Comparison of ENCODE assay signal across 8 cellular contexts in genomic region chr11:66388746-66389386, GRCh38. TPM values are rescaled to one million over a fixed set of nuclear protein-coding genes. Genes with fewer than 3 reads are reported as not detected.
A peak's percentile ranks its signal among the peaks of the same experiment; 100 is the strongest.
DNase-seq lines count a peak whose midpoint lies in the region; ATAC-seq and TF ChIP-seq lines count a peak whose summit lies in the region.

No MANE protein-coding gene starts in this region.

- peak; percentile 72 for TF ChIP-seq CTCF in nephron progenitor cell (IDR thresholded peaks at IDR 0.05)

- peaks cover 6 to 9% (median 7%) of the 10 kb centered on the region in 4 donors for H3K4me1 Mint-ChIP-seq in CD4-positive, alpha-beta memory T cell
- peaks cover 13% of the 10 kb centered on the region for H3K4me1 Mint-ChIP-seq in nephron progenitor cell

- peaks cover 5 to 6% of the 10 kb centered on the region in 2 donors for H3K27me3 Mint-ChIP-seq in CD4-positive, alpha-beta memory T cell
- peaks cover 14% of the 10 kb centered on the region for H3K27me3 Mint-ChIP-seq in nephron progenitor cell (ENCODE audit: low read depth, poor library complexity)

- intact Hi-C loops in CD4-positive, alpha-beta memory T cell (cut with micrococcal nuclease), result loop anchor here (1.0 to 5.0 kb wide), 4 partner anchors 24 to 77 kb away; partner anchors contain the start of genes B4GAT1 and BRMS1

- H3K36me3 ChIP-seq in CD4-positive, alpha-beta memory T cell (ENCODE audit: insufficient read depth, low read length), result no peaks in the 10 kb centered on the region

- no peaks in the 10 kb centered on the region for H3K9me3 ChIP-seq in CD4-positive, alpha-beta memory T cell (ENCODE audit: control insufficient read depth in 1 of 2, low read length in 2 of 2)

- no peaks in the 10 kb centered on the region for H3K9me3 Mint-ChIP-seq in CD4-positive, alpha-beta memory T cell
- peaks cover under 1% of the 10 kb centered on the region for H3K9me3 Mint-ChIP-seq in nephron progenitor cell

- H3K36me3 Mint-ChIP-seq in CD4-positive, alpha-beta memory T cell, result no peaks in the 10 kb centered on the region
- no peaks in the 10 kb centered on the region for H3K36me3 Mint-ChIP-seq in nephron progenitor cell (ENCODE audit: low read depth)

- H3K4me3 Mint-ChIP-seq in CD4-positive, alpha-beta memory T cell, result no peak overlapping the region
- no peak overlapping the region for H3K4me3 Mint-ChIP-seq in nephron progenitor cell

- no peak overlapping the region for H3K4me3 ChIP-seq in CD4-positive, alpha-beta memory T cell (ENCODE audit: low read length in 2 of 2)

- no peaks in the 10 kb centered on the region for H3K27me3 ChIP-seq in CD4-positive, alpha-beta memory T cell (ENCODE audit: insufficient read depth, low read length)

- no peak overlapping the region for H3K27ac ChIP-seq in CD4-positive, alpha-beta memory T cell (ENCODE audit: low read depth, low read length)
- H3K27ac ChIP-seq in epithelial cell of prostate, result no peak overlapping the region
- H3K27ac ChIP-seq in substantia nigra (ENCODE audit: low read depth, low read length, poor library complexity, severe bottlenecking), result no peak overlapping the region

- H3K27ac Mint-ChIP-seq in CD4-positive, alpha-beta memory T cell, result no peak overlapping the region
- no peak overlapping the region for H3K27ac Mint-ChIP-seq in nephron progenitor cell

- peak; percentile 66 to 80 (median 68) for DNase-seq in CD4-positive, alpha-beta memory T cell
- DNase-seq in HS-5 (ENCODE audit: low read depth) (peak; percentile 32), NOMO-1 treated with DMSO at 0.1 percent for 48 hours (lab: John Stamatoyannopoulos, UW; ENCODE audit: unreplicated experiment) (peak; percentile 69), epithelial cell of prostate (ENCODE audit: low read depth, low spot score) (peak; percentile 46), nephron progenitor cell (peak; percentile 68), substantia nigra (lab: John Stamatoyannopoulos, UW) (peak in 27 of 49 donors; percentile 8 to 51 (median 28))
- DNase-seq in activated CD8-positive, alpha-beta memory T cell treated with anti-CD3 and anti-CD28 coated beads for 24 hours, result peak; percentile 81

- H3K4me1 ChIP-seq in CD4-positive, alpha-beta memory T cell (ENCODE audit: insufficient read depth, low read length), result peaks cover 7% of the 10 kb centered on the region

- no peak for ATAC-seq in HG02571 (IDR thresholded peaks at IDR 0.05; ENCODE audit: unreplicated experiment)

- CTCF ChIA-PET in CD4-positive, alpha-beta memory T cell (lab: Charles Lee; ENCODE audit: partially characterized antibody), result interaction anchor here (0.7 to 9.8 kb wide), 25 partner anchors 10 to 288 kb away, joined by 3 to 87 read pairs (median 6); partner anchors contain the start of genes BRMS1, MRPL11, NPAS4 and RBM4B

- POLR2A ChIA-PET in CD4-positive, alpha-beta memory T cell (lab: Charles Lee; ENCODE audit: partially characterized antibody), result interaction anchor here (1.0 to 1.4 kb wide), 3 partner anchors 17 to 77 kb away, joined by 3 to 9 read pairs (median 4); partner anchors contain the start of gene BRMS1

RNA-seq across cellular contexts. Expression of gene SLC29A2, which starts 17.3 kb away (rescaled TPM):
- total RNA-seq in CD4-positive, alpha-beta memory T cell, result 10 to 100 TPM; 15.0 to 15.5 TPM
- polyA plus RNA-seq in CD4-positive, alpha-beta memory T cell, result 1 to 10 TPM in 1 of 2 donors, under 1 TPM in 1; 0.87 to 3.1 TPM

RNA-seq across cellular contexts. Expression of gene NPAS4, which starts 32.0 kb away (rescaled TPM):
- not detected for total RNA-seq in CD4-positive, alpha-beta memory T cell
- polyA plus RNA-seq in CD4-positive, alpha-beta memory T cell, result not detected

RNA-seq across cellular contexts. Expression of gene B4GAT1, which starts 41.4 kb away (rescaled TPM):
- total RNA-seq in CD4-positive, alpha-beta memory T cell, result 1 to 10 TPM; 9.7 to 9.8 TPM
- polyA plus RNA-seq in CD4-positive, alpha-beta memory T cell, result 10 to 100 TPM; 12.2 to 12.7 TPM

RNA-seq across cellular contexts. Expression of gene BRMS1, which starts 44.0 kb away (rescaled TPM):
- 10 to 100 TPM; 49.8 to 50.8 TPM for total RNA-seq in CD4-positive, alpha-beta memory T cell
- polyA plus RNA-seq in CD4-positive, alpha-beta memory T cell, result 10 to 100 TPM; 70.3 to 78.7 TPM

RNA-seq across cellular contexts. Expression of gene MRPL11, which starts 49.8 kb away (rescaled TPM):
- 10 to 100 TPM; 22.0 to 27.9 TPM for total RNA-seq in CD4-positive, alpha-beta memory T cell
- polyA plus RNA-seq in CD4-positive, alpha-beta memory T cell, result 10 to 100 TPM; 76.9 to 78.1 TPM

Comparison
In these comparisons a context has a peak if more than half of its experiments do, and no peak if none do; other contexts are left out.
1. DNase-seq: peak in every context shown above with its lines; median percentile 81 in activated CD8-positive, alpha-beta memory T cell treated with anti-CD3 and anti-CD28 coated beads for 24 hours; 69 in NOMO-1 treated with DMSO at 0.1 percent for 48 hours; 68 in CD4-positive, alpha-beta memory T cell; 68 in nephron progenitor cell; 46 in epithelial cell of prostate; 32 in HS-5; 28 in substantia nigra.